10 cellular contexts compared by ENCODE assay signal in genomic region chr9:127444921-127445850, GRCh38. TPM values are rescaled to one million over a fixed set of nuclear protein-coding genes. Genes with fewer than 3 reads are reported as not detected.
DNase-seq lines count a peak whose midpoint lies in the region; ATAC-seq and TF ChIP-seq lines count a peak whose summit lies in the region.
"Had no signal": no experiment of that assay in that cellular context is flagged by ENCODE, and none has a peak within 500 bp of the region (broad histone marks: within the 10 kb centered on the region; RNA-seq: fewer than 3 reads in every experiment).

No MANE protein-coding gene starts in this region.

- H3K9me3 Mint-ChIP-seq in activated naive CD4-positive, alpha-beta T cell treated with anti-CD3 and anti-CD28 coated beads, Interleukin-2, amount 50 U/mL, for 24 hours: no peaks in the 10 kb centered on the region
- H3K9me3 Mint-ChIP-seq in endodermal cell: peaks cover 34% of the 10 kb centered on the region
- H3K9me3 Mint-ChIP-seq: CD8-positive, alpha-beta memory T cell had no signal

- H3K9me3 ChIP-seq in endodermal cell (ENCODE audit: control insufficient read depth, low read length) (no peaks in the 10 kb centered on the region), stomach smooth muscle (ENCODE audit: control insufficient read depth in 2 of 2, low read length in 2 of 2) (no peaks in the 10 kb centered on the region)
- H3K9me3 ChIP-seq: prostate gland had no signal

- WGBS in endodermal cell (ENCODE audit: insufficient coverage in 1 of 2, insufficient read length in 1 of 2), 2 experiments: 95 to 97% methylated on average over 12 to 15 of the region's 15 CpGs

- H3K36me3 ChIP-seq in endodermal cell (ENCODE audit: control insufficient read depth, insufficient read depth, low read length) (peaks cover 62% of the 10 kb centered on the region), stomach smooth muscle (ENCODE audit: control insufficient read depth in 2 of 2, insufficient read depth in 2 of 2, low read length in 2 of 2) (peaks cover 50 to 70% of the 10 kb centered on the region in 2 donors)

- no peak for DNase-seq in activated naive CD4-positive, alpha-beta T cell treated with anti-CD3 and anti-CD28 coated beads, Interleukin-2, amount 50 U/mL, for 16 hours
- DNase-seq in RKO (ENCODE audit: low spot score) (peak; percentile 63), endodermal cell (peak; percentile 54), cardiac septum (ENCODE audit: low spot score) (no peak), NCI-H748 (lab: John Stamatoyannopoulos, UW; ENCODE audit: unreplicated experiment) (no peak)
- DNase-seq: CD8-positive, alpha-beta memory T cell had no signal

- intact Hi-C loops in cardiac septum (cut with DNase I): no loop called here

- H3K4me3 ChIP-seq in endodermal cell (ENCODE audit: low read length) (no peak overlapping the region), stomach smooth muscle (ENCODE audit: low read length in 2 of 2) (no peak overlapping the region)
- H3K4me3 ChIP-seq: prostate gland had no signal

- H3K27me3 Mint-ChIP-seq in activated naive CD4-positive, alpha-beta T cell treated with anti-CD3 and anti-CD28 coated beads, Interleukin-2, amount 50 U/mL, for 24 hours: no peaks in the 10 kb centered on the region
- H3K27me3 Mint-ChIP-seq in endodermal cell (ENCODE audit: insufficient read depth): no peaks in the 10 kb centered on the region
- H3K27me3 Mint-ChIP-seq: CD8-positive, alpha-beta memory T cell had no signal

- peak overlapping the region; percentile 69 for H3K27ac Mint-ChIP-seq in activated naive CD4-positive, alpha-beta T cell treated with anti-CD3 and anti-CD28 coated beads, Interleukin-2, amount 50 U/mL, for 24 hours
- no peak overlapping the region for H3K27ac Mint-ChIP-seq in endodermal cell

- no peak overlapping the region for H3K4me3 Mint-ChIP-seq in activated naive CD4-positive, alpha-beta T cell treated with anti-CD3 and anti-CD28 coated beads, Interleukin-2, amount 50 U/mL, for 24 hours
- no peak overlapping the region for H3K4me3 Mint-ChIP-seq in endodermal cell

- TF ChIP-seq CTCF in endodermal cell (conservative IDR thresholded peaks at IDR 0.05): no peak

- H3K4me1 ChIP-seq in endodermal cell (ENCODE audit: control insufficient read depth, insufficient read depth, low read length) (no peaks in the 10 kb centered on the region), stomach smooth muscle (ENCODE audit: control insufficient read depth, insufficient read depth, low read length) (peaks cover 13% of the 10 kb centered on the region)

- H3K27me3 ChIP-seq in endodermal cell (ENCODE audit: control insufficient read depth, insufficient read depth, low read length, poor library complexity, severe bottlenecking) (no peaks in the 10 kb centered on the region), stomach smooth muscle (ENCODE audit: control insufficient read depth in 1 of 2, insufficient read depth in 2 of 2, low read length in 2 of 2) (no peaks in the 10 kb centered on the region)

- H3K27ac ChIP-seq in endodermal cell (ENCODE audit: low read depth, low read length) (no peak overlapping the region), stomach smooth muscle (ENCODE audit: low read length) (peak overlapping the region; percentile 11)
- H3K27ac ChIP-seq: prostate gland had no signal

- ATAC-seq in HG03565 (IDR thresholded peaks at IDR 0.05; ENCODE audit: unreplicated experiment): no peak

- peaks cover 47% of the 10 kb centered on the region for H3K36me3 Mint-ChIP-seq in activated naive CD4-positive, alpha-beta T cell treated with anti-CD3 and anti-CD28 coated beads, Interleukin-2, amount 50 U/mL, for 24 hours
- H3K36me3 Mint-ChIP-seq in endodermal cell (ENCODE audit: low read depth): peaks cover 97% of the 10 kb centered on the region

- H3K9ac ChIP-seq in endodermal cell (ENCODE audit: extremely low read depth, low read length, poor library complexity, severe bottlenecking) (no peak overlapping the region), stomach smooth muscle (ENCODE audit: low read length in 2 of 2) (no peak overlapping the region)

- H3K4me1 Mint-ChIP-seq in activated naive CD4-positive, alpha-beta T cell treated with anti-CD3 and anti-CD28 coated beads, Interleukin-2, amount 50 U/mL, for 24 hours: peaks cover 25% of the 10 kb centered on the region
- H3K4me1 Mint-ChIP-seq in endodermal cell: peaks cover 24% of the 10 kb centered on the region

RNA-seq across cellular contexts. Expression of gene RPL12, which starts 6.0 kb away (rescaled TPM):
- total RNA-seq in endodermal cell (1,000 to 10,000 TPM; 1,241 to 1,436 TPM), cardiac septum (407 TPM)
- polyA plus RNA-seq in endodermal cell (2013, experiment 1 of 2): 1,289 TPM
- 1,216 TPM for polyA plus RNA-seq in endodermal cell (2013, experiment 2 of 2)

RNA-seq across cellular contexts. Expression of gene LRSAM1, which starts 6.1 kb away (rescaled TPM):
- total RNA-seq in endodermal cell (10 to 100 TPM; 18.4 to 19.8 TPM), cardiac septum (24.4 TPM)
- polyA plus RNA-seq in endodermal cell (2013, experiment 1 of 2): 18.1 TPM
- 17.8 TPM for polyA plus RNA-seq in endodermal cell (2013, experiment 2 of 2)

RNA-seq across cellular contexts. Expression of gene ZNF79, which starts 21.0 kb away (rescaled TPM):
- total RNA-seq in endodermal cell (1 to 10 TPM; 7.4 to 9.1 TPM), cardiac septum (5.5 TPM)
- 8.0 TPM for polyA plus RNA-seq in endodermal cell (2013, experiment 1 of 2)
- polyA plus RNA-seq in endodermal cell (2013, experiment 2 of 2): 7.7 TPM

RNA-seq across cellular contexts. Expression of gene SLC2A8, which starts 48.2 kb away (rescaled TPM):
- 10 to 100 TPM; 33.6 to 40.3 TPM for total RNA-seq in endodermal cell
- 21.9 TPM for polyA plus RNA-seq in endodermal cell (2013, experiment 1 of 2)
- 22.1 TPM for polyA plus RNA-seq in endodermal cell (2013, experiment 2 of 2)
- 14.5 TPM for total RNA-seq in cardiac septum

Comparison
In these comparisons a context has a peak if more than half of its experiments do, and no peak if none do; other contexts are left out.
1. DNase-seq: peak in RKO (single experiment) and endodermal cell (single experiment); none in activated naive CD4-positive, alpha-beta T cell treated with anti-CD3 and anti-CD28 coated beads, Interleukin-2, amount 50 U/mL, for 16 hours (single experiment), cardiac septum (single experiment) and NCI-H748 (single experiment).